ENCODE assay signal across 1 cellular context in the genomic region with DNA sequence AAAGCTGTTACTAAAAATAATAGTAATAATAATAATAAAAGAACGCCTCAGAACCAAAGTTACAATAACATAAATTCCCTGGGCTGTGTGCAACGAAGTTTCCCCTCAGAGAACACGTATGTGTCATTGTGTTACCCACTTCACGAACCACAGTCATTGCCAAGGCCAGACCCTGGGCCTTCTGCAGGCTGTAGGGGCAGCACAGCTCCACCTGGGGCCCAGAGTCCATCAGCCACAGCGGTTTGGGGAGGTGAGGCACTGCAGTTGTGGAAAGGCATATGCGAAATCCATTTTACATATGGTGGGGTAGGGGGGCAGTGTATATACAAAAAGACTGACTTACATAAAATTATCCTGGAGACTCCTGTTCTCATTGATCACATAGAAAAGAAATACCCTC.
TF ChIP-seq lines count a peak whose summit lies in the region.

No MANE protein-coding gene starts in this region.

TF ChIP-seq in H1, 55 proteins besides CTCF, POLR2A, EP300 and RAD21:
- TF ChIP-seq, protein P1, sequence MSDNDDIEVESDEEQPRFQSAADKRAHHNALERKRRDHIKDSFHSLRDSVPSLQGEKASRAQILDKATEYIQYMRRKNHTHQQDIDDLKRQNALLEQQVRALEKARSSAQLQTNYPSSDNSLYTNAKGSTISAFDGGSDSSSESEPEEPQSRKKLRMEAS (IDR thresholded peaks at IDR 0.05) = no peak
- TF ChIP-seq CBX8 (IDR thresholded peaks at IDR 0.05; ENCODE audit: borderline replicate concordance, low read depth, low read length) (no peak), SP4 (IDR thresholded peaks at IDR 0.05; ENCODE audit: low read length) (no peak), SP1 (IDR thresholded peaks at IDR 0.05; ENCODE audit: low read depth, low read length) (no peak), TBP (IDR thresholded peaks at IDR 0.05; ENCODE audit: low read depth, low read length) (no peak), NANOG (IDR thresholded peaks at IDR 0.05; ENCODE audit: insufficient read depth, low read depth, low read length, poor library complexity, severe bottlenecking) (no peak), HDAC6 (IDR thresholded peaks at IDR 0.05; ENCODE audit: low read depth, low read length) (no peak)
